10 cellular contexts compared by ENCODE assay signal in genomic region chr1:40256401-40257084, GRCh38. TPM values are rescaled to one million over a fixed set of nuclear protein-coding genes. Genes with fewer than 3 reads are reported as not detected.
DNase-seq lines count a peak whose midpoint lies in the region; ATAC-seq and TF ChIP-seq lines count a peak whose summit lies in the region.
"Had no signal": no experiment of that assay in that cellular context is flagged by ENCODE, and none has a peak within 500 bp of the region (broad histone marks: within the 10 kb centered on the region; RNA-seq: fewer than 3 reads in every experiment).

No MANE protein-coding gene starts in this region.

- no peaks in the 10 kb centered on the region; the same call in 1 of the 2 replicates for H3K9me3 ChIP-seq in AG04450 (ENCODE audit: control insufficient read depth, insufficient read depth, low read length)
- H3K9me3 ChIP-seq in HUES64 (ENCODE audit: insufficient read depth, low read depth, low read length): no peaks in the 10 kb centered on the region
- no peaks in the 10 kb centered on the region for H3K9me3 ChIP-seq in breast epithelium

- H3K27ac Mint-ChIP-seq in mesothelial cell of epicardium: peak overlapping the region; percentile 100

- 80% methylated on average over 2 of the region's 6 CpGs for WGBS in HUES64

- ATAC-seq in GM19452 (IDR thresholded peaks at IDR 0.05; ENCODE audit: unreplicated experiment): no peak
- ATAC-seq in GM18511 (IDR thresholded peaks at IDR 0.05; ENCODE audit: unreplicated experiment): no peak

- H3K27ac ChIP-seq in AG04450 (ENCODE audit: low read depth, low read length) (no peak overlapping the region), HUES64 (ENCODE audit: low read depth, low read length) (no peak overlapping the region; the same call in 1 of the 2 replicates), breast epithelium (peak overlapping the region; percentile 96 to 97)

- no peaks in the 10 kb centered on the region for H3K9me3 Mint-ChIP-seq in mesothelial cell of epicardium

- intact Hi-C loops in breast epithelium (cut with DNase I; ENCODE audit: low total_unique reads): no loop called here

- H3K4me3 ChIP-seq in AG04450 (ENCODE audit: low read depth, low read length): peak overlapping the region; percentile 99
- H3K4me3 ChIP-seq in HUES64 (ENCODE audit: low read length): peak overlapping the region; percentile 84
- H3K4me3 ChIP-seq in breast epithelium: peak overlapping the region; percentile 83 to 93 (median 89)

- no peaks in the 10 kb centered on the region for H3K27me3 Mint-ChIP-seq in mesothelial cell of epicardium (ENCODE audit: low read depth)

- H3K36me3 ChIP-seq in HUES64 (ENCODE audit: insufficient read depth, low read length): peaks cover 23% of the 10 kb centered on the region
- no peaks in the 10 kb centered on the region for H3K36me3 ChIP-seq in breast epithelium

- H3K36me3 Mint-ChIP-seq in mesothelial cell of epicardium: peaks cover 7% of the 10 kb centered on the region

- peak overlapping the region; percentile 95; the same call in 1 of the 2 replicates for H3K9ac ChIP-seq in HUES64 (ENCODE audit: low read depth, low read length)

- DNase-seq in AG04450 (ENCODE audit: low read depth, low spot score) (no peak), breast epithelium (ENCODE audit: low spot score in 2 of 2) (no peak), mesothelial cell of epicardium (ENCODE audit: low spot score in 2 of 2, unreplicated experiment in 2 of 2) (no peak), CD1c-positive myeloid dendritic cell (ENCODE audit: extremely low spot score) (no peak), kidney glomerular epithelial cell (lab: John Stamatoyannopoulos, UW) (no peak)
- DNase-seq: RPMI8226 had no signal

- peaks cover 19% of the 10 kb centered on the region for H3K4me1 Mint-ChIP-seq in mesothelial cell of epicardium

- TF ChIP-seq CTCF in AG04450 (IDR thresholded peaks at IDR 0.05; ENCODE audit: low read depth, low read length) (no peak), breast epithelium (IDR thresholded peaks at IDR 0.05) (no peak), mesothelial cell of epicardium (IDR thresholded peaks at IDR 0.05; ENCODE audit: unreplicated experiment) (no peak)

- H3K4me3 Mint-ChIP-seq in mesothelial cell of epicardium: peak overlapping the region; percentile 93

- CTCF ChIA-PET in AG04450 (lab: Charles Lee): interaction anchor here (1.4 to 2.7 kb wide), 2 partner anchors 59 to 104 kb away, joined by 10 read pairs; no protein-coding TSS in a partner anchor

- TF ChIP-seq POLR2A in breast epithelium (IDR thresholded peaks at IDR 0.05): no peak

- POLR2A ChIA-PET in AG04450 (lab: Yijun Ruan, JAX): no interaction called here

- H3K4me1 ChIP-seq in HUES64 (ENCODE audit: insufficient read depth, low read length) (peaks cover 6% of the 10 kb centered on the region; the same call in 1 of the 2 replicates), breast epithelium (peaks cover 0 to 7% of the 10 kb centered on the region in 2 donors)

- no peaks in the 10 kb centered on the region for H3K27me3 ChIP-seq in AG04450 (ENCODE audit: control insufficient read depth, insufficient read depth, low read length)
- no peaks in the 10 kb centered on the region for H3K27me3 ChIP-seq in HUES64 (ENCODE audit: insufficient read depth, low read length)
- H3K27me3 ChIP-seq in breast epithelium: no peaks in the 10 kb centered on the region

RNA-seq across cellular contexts. Expression of gene ZMPSTE24, which starts 1.5 kb away (rescaled TPM):
- 40.1 and 55.8 TPM in 2 replicates for polyA plus RNA-seq in AG04450 (2011; rRNA removed)
- 19.6 and 34.3 TPM in 2 replicates for polyA minus RNA-seq in AG04450 (2011; rRNA and poly(A)+ RNA removed)
- polyA plus RNA-seq in HUES64 (2013, experiment 1 of 2): 35.8 TPM
- polyA plus RNA-seq in HUES64 (2013, experiment 2 of 2): 34.0 TPM
- 10 to 100 TPM; 34.4 to 48.3 (median 43.6) TPM for total RNA-seq in breast epithelium
- total RNA-seq in mesothelial cell of epicardium: 27.2 to 29.0 TPM (median 28.4 TPM) in 3 replicates

RNA-seq across cellular contexts. Expression of gene TMCO2, which starts 8.8 kb away (rescaled TPM):
- not detected in 2 replicates for polyA plus RNA-seq in AG04450 (2011; rRNA removed)
- polyA minus RNA-seq in AG04450 (2011; rRNA and poly(A)+ RNA removed): not detected in 2 replicates
- polyA plus RNA-seq in HUES64 (2013, experiment 1 of 2): not detected
- polyA plus RNA-seq in HUES64 (2013, experiment 2 of 2): not detected
- total RNA-seq in breast epithelium (not detected), mesothelial cell of epicardium (not detected in 3 replicates)
- total RNA-seq: left lobe of liver had no signal

Comparison
In these comparisons a context has a peak if more than half of its experiments do, and no peak if none do; other contexts are left out.
1. H3K27ac ChIP-seq: peak in breast epithelium (2 of 2); none in AG04450 (single experiment) and HUES64 (single experiment).
2. Peak in every context shown above with its lines, with median percentiles within 50 percentile points of each other: H3K4me3 ChIP-seq.